13 cellular contexts compared by ENCODE assay signal in the genomic region with DNA sequence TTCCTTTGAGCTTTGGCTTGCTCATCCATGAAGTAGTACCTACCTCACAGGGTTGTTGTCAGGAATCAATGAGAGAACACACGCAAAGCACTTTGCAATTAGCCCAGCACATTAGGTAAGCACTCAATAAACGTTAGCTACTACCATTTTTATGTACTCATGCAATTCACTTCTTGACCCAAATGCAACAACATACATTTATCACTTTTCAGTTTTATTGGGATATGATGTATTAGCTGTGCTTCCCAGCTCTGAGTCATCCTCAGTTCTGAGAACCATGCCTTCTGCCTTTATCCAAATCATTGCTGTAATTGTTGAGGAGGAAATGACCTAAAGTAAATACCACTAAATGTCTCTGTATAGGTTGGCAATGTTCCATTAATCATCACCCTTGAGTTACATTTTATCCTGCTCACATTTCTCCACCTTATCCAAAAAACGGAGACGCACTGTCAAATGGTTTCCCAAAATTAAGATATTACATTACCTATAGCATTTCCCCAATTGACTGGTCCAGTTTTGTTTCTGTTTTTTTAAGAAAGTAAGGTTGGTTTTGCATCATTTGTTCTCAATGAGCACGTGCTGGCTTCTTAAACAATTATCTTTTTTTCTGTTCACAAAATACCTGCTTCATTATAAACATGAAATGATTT. TPM values are rescaled to one million over a fixed set of nuclear protein-coding genes. Genes with fewer than 3 reads are reported as not detected.
DNase-seq lines count a peak whose midpoint lies in the region; ATAC-seq, FAIRE-seq and TF ChIP-seq lines count a peak whose summit lies in the region.
"Had no signal": no experiment of that assay in that cellular context is flagged by ENCODE, and none has a peak within 500 bp of the region (broad histone marks: within the 10 kb centered on the region; RNA-seq: fewer than 3 reads in every experiment).

No MANE protein-coding gene starts in this region.

- no peak overlapping the region for H3K4me2 ChIP-seq in IMR-90 (ENCODE audit: low read depth, low read length)
- H3K4me2 ChIP-seq in keratinocyte (ENCODE audit: control insufficient read depth, extremely low read depth, insufficient read depth, low read depth, low read length), result no peak overlapping the region

- H3K4me1 ChIP-seq in IMR-90 (ENCODE audit: control insufficient read depth, insufficient read depth, low read length), result peaks cover 12% of the 10 kb centered on the region
- peaks cover 4% of the 10 kb centered on the region for H3K4me1 ChIP-seq in keratinocyte (ENCODE audit: control insufficient read depth, extremely low read depth, insufficient read depth, low read length)

- H2BK15ac ChIP-seq in IMR-90 (ENCODE audit: low read depth, low read length), result no peak overlapping the region

- BruUV-seq in IMR-90 (replicated peaks; lab: Mats Ljungman, UMichigan), result no TSS peak

- peak; percentile 23 for FAIRE-seq in keratinocyte (lab: Jason Lieb, UNC)
- FAIRE-seq: TTC549 had no signal

- H3K27ac ChIP-seq in IMR-90 (ENCODE audit: insufficient read depth, low read length) (no peak overlapping the region), keratinocyte (ENCODE audit: control insufficient read depth, insufficient read depth, low read length) (no peak overlapping the region)
- H3K27ac ChIP-seq: transverse colon had no signal

- dilution Hi-C loops in IMR-90 (cut with HindIII; ENCODE audit: low sequenced_read_pairs, unreplicated experiment), result no loop called here
- dilution Hi-C loops in keratinocyte (cut with MboI; ENCODE audit: extremely low pct_ligation_motif_present, low sequenced_read_pairs), result no loop called here

- H4K20me1 ChIP-seq in IMR-90 (ENCODE audit: insufficient read depth, low read length), result 0 out of 2 replicates have a peak, but pooled peaks cover 3% of the 10 kb centered on the region
- no peaks in the 10 kb centered on the region for H4K20me1 ChIP-seq in keratinocyte (ENCODE audit: control insufficient read depth, extremely low read depth, insufficient read depth, low read length)

- H3K9me3 ChIP-seq in IMR-90 (ENCODE audit: control insufficient read depth, insufficient read depth, low read length), result no peaks in the 10 kb centered on the region
- H3K9me3 ChIP-seq in keratinocyte (ENCODE audit: control insufficient read depth, low read depth, low read length), result no peaks in the 10 kb centered on the region
- H3K9me3 ChIP-seq: transverse colon had no signal

- H3K18ac ChIP-seq in IMR-90 (ENCODE audit: low read depth, low read length), result no peak overlapping the region

- no peak overlapping the region for H4K8ac ChIP-seq in IMR-90 (ENCODE audit: low read depth in 2 of 2, low read length in 2 of 2)

- POLR2A ChIA-PET in IMR-90 (lab: Charles Lee; ENCODE audit: unreplicated experiment), result no interaction called here

- H3K56ac ChIP-seq in IMR-90 (ENCODE audit: extremely low read depth, insufficient read depth, low read length), result no peak overlapping the region

- H2BK120ac ChIP-seq in IMR-90 (ENCODE audit: low read depth, low read length), result no peak overlapping the region

- no peaks in the 10 kb centered on the region for H3K79me2 ChIP-seq in keratinocyte (ENCODE audit: control insufficient read depth, insufficient read depth, low read length)

- H2AK9ac ChIP-seq in IMR-90 (replicated peaks; ENCODE audit: low read depth, low read length, poor library complexity), result no peak overlapping the region

- CTCF ChIA-PET in IMR-90 (lab: Yijun Ruan, JAX), result interaction anchor here (0.6 kb wide), 1 partner anchor 613 kb away, joined by 3 read pairs; no protein-coding TSS in a partner anchor

- in situ Hi-C loops in Caki2 (cut with HindIII; ENCODE audit: low pct_unique_long_range_greater_than_20kb, low sequenced_read_pairs), result no loop called here
- in situ Hi-C loops in IMR-90 (cut with MboI; ENCODE audit: low sequenced_read_pairs), result no loop called here

- ATAC-seq in IMR-90 (ENCODE audit: low read depth) (peak; percentile 93), HG03354 (IDR thresholded peaks at IDR 0.05; ENCODE audit: poor library complexity, severe bottlenecking, unreplicated experiment) (no peak), HG03097 (IDR thresholded peaks at IDR 0.05; ENCODE audit: low FRiP score, unreplicated experiment) (no peak), HG02623 (IDR thresholded peaks at IDR 0.05; ENCODE audit: unreplicated experiment) (no peak)

- no peaks in the 10 kb centered on the region for H3K79me1 ChIP-seq in IMR-90 (ENCODE audit: low read depth in 1 of 2, low read length in 2 of 2)

- TF ChIP-seq POLR2A in IMR-90 (IDR thresholded peaks at IDR 0.05; ENCODE audit: low read depth, low read length), result no peak

- H3K4me3 ChIP-seq in IMR-90 (ENCODE audit: insufficient read depth, low read depth, low read length) (no peak overlapping the region), keratinocyte (ENCODE audit: control insufficient read depth in 2 of 3, extremely low read depth in 1 of 3, insufficient read depth in 2 of 3, low read depth in 1 of 3, low read length in 3 of 3) (no peak overlapping the region)
- H3K4me3 ChIP-seq: transverse colon had no signal

- DNase-seq in Caki2 (ENCODE audit: low read depth) (peak; percentile 78), IMR-90 (peak; percentile 94), T1000 (lab: John Stamatoyannopoulos, UW) (peak; percentile 29), keratinocyte (ENCODE audit: low read depth, low spot score) (no peak)
- no peak for DNase-seq in activated CD8-positive, alpha-beta memory T cell treated with anti-CD3 and anti-CD28 coated beads, Interleukin-2, amount 50 U/mL, for 4 hours
- DNase-seq: activated naive CD4-positive, alpha-beta T cell treated with anti-CD3 and anti-CD28 coated beads for 36 hours; stimulated activated CD4-positive, alpha-beta T cell treated with anti-CD3 and anti-CD28 coated beads, Interleukin-2, amount 100 ng/mL, for 48 hours; transverse colon had no signal

- TF ChIP-seq CTCF in IMR-90 (conservative IDR thresholded peaks at IDR 0.05; ENCODE audit: low read depth, low read length) (no peak), keratinocyte (optimal IDR thresholded peaks at IDR 0.05 in 1 of 3, IDR thresholded peaks at IDR 0.05 in 1 of 3, conservative IDR thresholded peaks at IDR 0.05 in 1 of 3; ENCODE audit: extremely low read depth in 1 of 3, insufficient read depth in 2 of 3, low read length in 3 of 3) (no peak)

- 0 out of 2 replicates have a peak overlapping the region, but pooled peaks have one; percentile 2 for H2BK20ac ChIP-seq in IMR-90 (ENCODE audit: low read depth, low read length)

- WGBS in IMR-90 (ENCODE audit: extremely low coverage in 2 of 2, insufficient read length in 1 of 2), 2 experiments, result no CpG with 5 or more reads among the region's 5 CpGs

- intact Hi-C loops in IMR-90 (cut with micrococcal nuclease), result no loop called here

- H3K36me3 ChIP-seq in IMR-90 (ENCODE audit: control insufficient read depth, insufficient read depth, low read length) (no peaks in the 10 kb centered on the region), keratinocyte (ENCODE audit: control insufficient read depth in 2 of 2, extremely low read depth in 1 of 2, insufficient read depth in 2 of 2, low read length in 2 of 2) (no peaks in the 10 kb centered on the region)
- H3K36me3 ChIP-seq: transverse colon had no signal

- H2AK5ac ChIP-seq in IMR-90 (ENCODE audit: low read depth, low read length), result no peak overlapping the region; the same call in 1 of the 2 replicates

- H3K14ac ChIP-seq in IMR-90 (replicated peaks; ENCODE audit: low read depth, low read length), result no peak overlapping the region

- H2BK5ac ChIP-seq in IMR-90 (ENCODE audit: low read depth, low read length, poor library complexity, severe bottlenecking), result peak overlapping the region; percentile 22

- no peak overlapping the region for H4K5ac ChIP-seq in IMR-90 (ENCODE audit: low read depth, low read length)

- peaks cover 9% of the 10 kb centered on the region; the same call in 1 of the 2 replicates for H3K9me1 ChIP-seq in IMR-90 (ENCODE audit: insufficient read depth, low read length)
- H3K9me1 ChIP-seq in keratinocyte (ENCODE audit: control insufficient read depth, extremely low read depth, insufficient read depth, low read length), result no peaks in the 10 kb centered on the region

- H3K9ac ChIP-seq in IMR-90 (ENCODE audit: low read depth, low read length) (no peak overlapping the region), keratinocyte (ENCODE audit: control insufficient read depth, extremely low read depth, insufficient read depth, low read length) (no peak overlapping the region)

- H4K91ac ChIP-seq in IMR-90 (ENCODE audit: insufficient read depth, low read depth, low read length), result no peak overlapping the region

- H3K4ac ChIP-seq in IMR-90 (ENCODE audit: low read depth, low read length), result no peak overlapping the region; the same call in 1 of the 2 replicates

- H3K27me3 ChIP-seq in IMR-90 (ENCODE audit: control insufficient read depth, insufficient read depth, low read length) (no peaks in the 10 kb centered on the region), keratinocyte (ENCODE audit: control insufficient read depth, extremely low read depth, insufficient read depth, low read length) (peaks cover 22% of the 10 kb centered on the region)
- H3K27me3 ChIP-seq: transverse colon had no signal

- no peak overlapping the region for H2AFZ ChIP-seq in IMR-90 (replicated peaks; ENCODE audit: low read length, poor library complexity)
- no peak overlapping the region for H2AFZ ChIP-seq in keratinocyte (ENCODE audit: control insufficient read depth, low read length)

- no peak overlapping the region for H3K23ac ChIP-seq in IMR-90 (ENCODE audit: low read depth, low read length)

- TF ChIP-seq RAD21 in IMR-90 (IDR thresholded peaks at IDR 0.05; ENCODE audit: low read length), result no peak

TF ChIP-seq in IMR-90, 13 proteins besides CTCF, POLR2A, EP300 and RAD21:
- peak; percentile 64; the same call in 1 of the 2 replicates for TF ChIP-seq FOS (IDR thresholded peaks at IDR 0.05; ENCODE audit: low read depth, low read length)
- peak; percentile 38; the same call in 1 of the 2 replicates for TF ChIP-seq CEBPB (IDR thresholded peaks at IDR 0.05; ENCODE audit: low read depth, low read length)
- no peak for TF ChIP-seq MAFK (IDR thresholded peaks at IDR 0.05; ENCODE audit: low read depth, low read length)
TF ChIP-seq in IMR-90: peak in this region for 2.

RNA-seq across cellular contexts. Expression of gene TMEM247, which starts 2.3 kb away (rescaled TPM):
- total RNA-seq in Caki2 (2014; rRNA removed; shearing (Covaris generic); ENCODE audit: low replicate concordance), result not detected in 2 replicates
- total RNA-seq in IMR-90 (2012; rRNA removed), result not detected in 2 replicates
- not detected in 2 replicates for polyA plus RNA-seq in IMR-90 (2012; rRNA removed)
- polyA plus RNA-seq in IMR-90 (2012; cell fraction: cytosol; rRNA removed), result not detected in 2 replicates
- not detected in 2 replicates for polyA plus RNA-seq in IMR-90 (2012; cell fraction: nucleus; rRNA removed; ENCODE audit: low replicate concordance)
- polyA plus RNA-seq in keratinocyte, result not detected in 3 replicates
- polyA plus RNA-seq in keratinocyte (2011; ENCODE audit: low read depth), result not detected
- polyA plus RNA-seq in keratinocyte (2011; cell fraction: cytosol; rRNA removed), result not detected in 2 replicates
- not detected in 2 replicates for polyA plus RNA-seq in keratinocyte (2011; cell fraction: nucleus; rRNA removed)
- not detected in 2 replicates for polyA plus RNA-seq in keratinocyte (2012; ENCODE audit: low replicate concordance)
- polyA minus RNA-seq in keratinocyte, result not detected in 3 replicates
- not detected for polyA minus RNA-seq in keratinocyte (2011; cell fraction: cytosol; rRNA and poly(A)+ RNA removed)
- not detected in 2 replicates for polyA minus RNA-seq in keratinocyte (2011; cell fraction: nucleus; rRNA and poly(A)+ RNA removed)
- total RNA-seq: activated naive CD4-positive, alpha-beta T cell treated with anti-CD3 and anti-CD28 coated beads for 36 hours; myocyte; transverse colon had no signal

Comparison
In these comparisons a context has a peak if more than half of its experiments do, and no peak if none do; other contexts are left out.
1. DNase-seq: peak in Caki2 (single experiment), IMR-90 (single experiment) and T1000 (single experiment); none in keratinocyte (single experiment) and activated CD8-positive, alpha-beta memory T cell treated with anti-CD3 and anti-CD28 coated beads, Interleukin-2, amount 50 U/mL, for 4 hours (single experiment).